29 cellular contexts compared by ENCODE assay signal in genomic region chr21:41398251-41398650, GRCh38.
"Had no signal": no experiment of that assay in that cellular context is flagged by ENCODE, and none has a peak within 500 bp of the region (broad histone marks: within the 10 kb centered on the region; RNA-seq: fewer than 3 reads in every experiment).

No MANE protein-coding gene starts in this region.

- H3K4me3 ChIP-seq: coronary artery, esophagus muscularis mucosa, gastrocnemius medialis, heart right ventricle, hepatocyte had no signal

- H3K4me1 ChIP-seq: esophagus muscularis mucosa, foreskin keratinocyte, gastrocnemius medialis had no signal

- H3K9me3 Mint-ChIP-seq: activated B cell treated with CpG ODN at 0.5 μM for 24 hours; activated CD8-positive, alpha-beta T cell treated with anti-CD3 and anti-CD28 coated beads for 36 hours; activated T-cell treated with anti-CD3 and anti-CD28 coated beads, Interleukin-2, amount 50 U/mL, for 4 hours; activated T-helper 17 cell treated with anti-CD3 and anti-CD28 coated beads, Interleukin-2, amount 50 U/mL, for 72 hours; central memory CD8-positive, alpha-beta T cell; effector memory CD8-positive, alpha-beta T cell; T-helper 2 cell treated with Interferon-gamma antibody and Interleukin-4, amounts not matched to agents 5 μg/mL and 100 μg/mL, for 36 hours had no signal

- H3K27me3 Mint-ChIP-seq: activated B cell treated with CpG ODN at 0.5 μM for 24 hours; activated CD8-positive, alpha-beta T cell treated with anti-CD3 and anti-CD28 coated beads for 36 hours; activated naive CD8-positive, alpha-beta T cell; activated T-helper 17 cell treated with anti-CD3 and anti-CD28 coated beads, Interleukin-2, amount 50 U/mL, for 72 hours; central memory CD8-positive, alpha-beta T cell; effector memory CD8-positive, alpha-beta T cell had no signal

- H3K9me3 ChIP-seq: esophagus muscularis mucosa, gastrocnemius medialis, heart right ventricle had no signal

- H3K27me3 ChIP-seq: brain microvascular endothelial cell, foreskin keratinocyte, gastrocnemius medialis, heart right ventricle, hepatocyte had no signal

- H3K4me1 Mint-ChIP-seq: activated T-helper 17 cell treated with anti-CD3 and anti-CD28 coated beads, Interleukin-2, amount 50 U/mL, for 72 hours had no signal

- H3K36me3 ChIP-seq: brain microvascular endothelial cell, gastrocnemius medialis, WERI-Rb-1 had no signal

- DNase-seq: activated B cell treated with CpG ODN at 0.5 μM for 24 hours; activated CD4-positive, alpha-beta T cell treated with anti-CD3 and anti-CD28 coated beads for 48 hours; activated CD4-positive, alpha-beta T cell treated with anti-CD3 and anti-CD28 coated beads, Interleukin-2, amount 50 U/mL, for 1 hour; activated CD4-positive, alpha-beta T cell treated with anti-CD3 and anti-CD28 coated beads, Interleukin-2, amount 50 U/mL, for 48 hours; activated CD8-positive, alpha-beta T cell treated with anti-CD3 and anti-CD28 coated beads for 36 hours; activated effector memory CD4-positive, alpha-beta T cell treated with Interleukin-2 at 50 U/mL for 16 hours; activated gamma-delta T cell treated with Interleukin-2 at 50 U/mL for 16 hours; activated naive CD4-positive, alpha-beta T cell treated with anti-CD3 and anti-CD28 coated beads, Interleukin-2, amount 50 U/mL, for 16 hours; activated naive CD4-positive, alpha-beta T cell treated with Interleukin-2 at 50 U/mL for 16 hours; activated T-cell treated with anti-CD3 and anti-CD28 coated beads, Interleukin-2, amount 50 U/mL, for 4 hours; amniotic stem cell; anterior cingulate cortex; brain microvascular endothelial cell; dermis blood vessel endothelial cell; effector CD4-positive, alpha-beta T cell; effector memory CD8-positive, alpha-beta T cell; erythroblast; foreskin keratinocyte; gastrocnemius medialis; heart right ventricle; T1000; WERI-Rb-1 had no signal

- H3K27ac Mint-ChIP-seq: activated B cell treated with CpG ODN at 0.5 μM for 24 hours; activated CD8-positive, alpha-beta T cell treated with anti-CD3 and anti-CD28 coated beads for 36 hours; activated naive CD8-positive, alpha-beta T cell; activated T-helper 17 cell treated with anti-CD3 and anti-CD28 coated beads, Interleukin-2, amount 50 U/mL, for 72 hours; T-helper 2 cell treated with Interferon-gamma antibody and Interleukin-4, amounts not matched to agents 5 μg/mL and 100 μg/mL, for 36 hours had no signal

- H3K27ac ChIP-seq: brain microvascular endothelial cell, esophagus muscularis mucosa, foreskin keratinocyte, gastrocnemius medialis, hepatocyte, WERI-Rb-1 had no signal

- H3K4me3 Mint-ChIP-seq: activated B cell treated with CpG ODN at 0.5 μM for 24 hours; activated CD8-positive, alpha-beta T cell treated with anti-CD3 and anti-CD28 coated beads for 36 hours; activated naive CD8-positive, alpha-beta T cell; activated T-cell treated with anti-CD3 and anti-CD28 coated beads, Interleukin-2, amount 50 U/mL, for 4 hours; activated T-helper 17 cell treated with anti-CD3 and anti-CD28 coated beads, Interleukin-2, amount 50 U/mL, for 72 hours; central memory CD8-positive, alpha-beta T cell; effector memory CD8-positive, alpha-beta T cell; T-helper 2 cell treated with Interferon-gamma antibody and Interleukin-4, amounts not matched to agents 5 μg/mL and 100 μg/mL, for 36 hours had no signal
